In the genomic region with DNA sequence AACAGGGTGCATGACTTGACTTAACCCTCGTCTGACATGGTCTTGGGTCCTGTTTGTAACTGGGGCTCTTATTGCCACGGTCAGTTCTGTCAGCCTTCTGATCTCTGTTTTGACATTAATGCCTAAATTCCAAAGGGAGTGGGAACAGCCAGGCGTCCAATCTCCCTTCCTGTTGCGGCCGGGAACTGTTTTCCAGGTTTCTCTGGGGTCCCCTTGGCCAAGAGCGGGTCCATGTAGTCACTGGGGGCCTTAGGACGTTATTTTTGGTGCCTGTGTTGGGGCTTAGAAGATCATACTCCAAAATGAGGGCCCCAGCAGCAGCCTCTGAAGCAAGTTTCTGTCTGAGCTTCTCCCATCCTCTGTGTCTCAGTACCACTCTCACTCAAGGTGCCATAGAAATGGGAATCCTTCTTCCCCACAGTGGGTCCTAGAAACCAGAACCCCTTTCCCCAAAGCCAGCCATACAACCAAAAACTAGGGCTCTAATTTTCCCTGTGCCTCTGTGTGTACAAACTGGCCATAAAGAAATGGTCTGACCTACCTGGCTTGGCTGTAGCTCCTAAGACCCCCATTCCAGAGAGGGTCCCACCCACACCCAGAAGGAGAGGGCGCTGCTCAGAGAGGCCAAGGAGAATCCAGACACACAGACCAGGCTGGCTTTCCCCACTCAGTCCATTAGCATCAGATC, we compare ENCODE assay signal across 23 cellular contexts. TPM values are rescaled to one million over a fixed set of nuclear protein-coding genes. Genes with fewer than 3 reads are reported as not detected.
"Had no signal": no experiment of that assay in that cellular context is flagged by ENCODE, and none has a peak within 500 bp of the region (broad histone marks: within the 10 kb centered on the region; RNA-seq: fewer than 3 reads in every experiment).

No MANE protein-coding gene starts in this region.

- H3K27ac Mint-ChIP-seq: activated CD8-positive, alpha-beta T cell treated with anti-CD3 and anti-CD28 coated beads, Interleukin-2, amount 10 ng/mL, durations not matched to agents 7 days and 5 days; activated naive CD4-positive, alpha-beta T cell treated with anti-CD3 and anti-CD28 coated beads, Interleukin-2, amount 50 U/mL, for 72 hours; activated T-helper 2 cell treated with anti-CD3 and anti-CD28 coated beads, Interferon-gamma antibody, Interleukin-2, Interleukin-4, amounts not matched to agents 10 μg/mL and 5 μg/mL and 100 μg/mL, durations not matched to agents 14 hours and 24 hours and 36 hours had no signal

- H3K27me3 ChIP-seq: colonic mucosa, upper lobe of left lung had no signal

- DNase-seq: activated CD4-positive, alpha-beta T cell treated with anti-CD3 and anti-CD28 coated beads for 4 hours; activated CD8-positive, alpha-beta T cell treated with anti-CD3 and anti-CD28 coated beads, Interleukin-2, amount 10 ng/mL, durations not matched to agents 7 days and 5 days; activated T-cell treated with anti-CD3 and anti-CD28 coated beads for 4 hours; amniotic stem cell; central memory CD4-positive, alpha-beta T cell; colonic mucosa; effector CD4-positive, alpha-beta T cell; esophagus squamous epithelium; hypothalamus; kidney glomerular epithelial cell; lower lobe of right lung; midbrain; retina; SHP77 treated with DMSO at 0.1 percent for 48 hours; stimulated activated CD4-positive, alpha-beta T cell treated with anti-CD3 and anti-CD28 coated beads, Interleukin-15, amount 100 ng/mL, for 24 hours; stimulated activated CD4-positive, alpha-beta T cell treated with anti-CD3 and anti-CD28 coated beads, Interleukin-4, amount 100 ng/mL, for 1 hour; stimulated activated naive CD8-positive, alpha-beta T cell treated with anti-CD3 and anti-CD28 coated beads, Interleukin-15, Interleukin-2, amounts not matched to agents 100 U/mL and 50 U/mL, for 24 hours; T-helper 1 cell; T1000 had no signal

- H3K4me3 ChIP-seq: colonic mucosa, esophagus squamous epithelium, lower lobe of right lung, upper lobe of left lung had no signal

- H3K9me3 ChIP-seq: colonic mucosa had no signal

- ATAC-seq: activated CD8-positive, alpha-beta T cell treated with anti-CD3 and anti-CD28 coated beads, Interleukin-2, amount 10 ng/mL, durations not matched to agents 7 days and 5 days; activated naive CD4-positive, alpha-beta T cell treated with anti-CD3 and anti-CD28 coated beads, Interleukin-2, amount 50 U/mL, for 72 hours; lower lobe of right lung; SK-N-SH treated with all-trans-retinoic acid at 6 μM for 48 hours; stimulated activated naive CD8-positive, alpha-beta T cell treated with anti-CD3 and anti-CD28 coated beads, Interleukin-15, Interleukin-2, amounts not matched to agents 100 U/mL and 50 U/mL, for 24 hours had no signal

- H3K4me3 Mint-ChIP-seq: activated CD8-positive, alpha-beta T cell treated with anti-CD3 and anti-CD28 coated beads, Interleukin-2, amount 10 ng/mL, durations not matched to agents 7 days and 5 days had no signal

- H3K27ac ChIP-seq: colonic mucosa, esophagus squamous epithelium, lower lobe of right lung, upper lobe of left lung had no signal

- H3K36me3 ChIP-seq: colonic mucosa, esophagus squamous epithelium, lower lobe of right lung, upper lobe of left lung had no signal

- H3K4me1 ChIP-seq: colonic mucosa had no signal

RNA-seq across cellular contexts. Expression of a gene that starts 50.4 kb away (rescaled TPM):
- total RNA-seq: esophagus squamous epithelium had no signal
